Comparison of ENCODE assay signal across 8 cellular contexts in the genomic region with DNA sequence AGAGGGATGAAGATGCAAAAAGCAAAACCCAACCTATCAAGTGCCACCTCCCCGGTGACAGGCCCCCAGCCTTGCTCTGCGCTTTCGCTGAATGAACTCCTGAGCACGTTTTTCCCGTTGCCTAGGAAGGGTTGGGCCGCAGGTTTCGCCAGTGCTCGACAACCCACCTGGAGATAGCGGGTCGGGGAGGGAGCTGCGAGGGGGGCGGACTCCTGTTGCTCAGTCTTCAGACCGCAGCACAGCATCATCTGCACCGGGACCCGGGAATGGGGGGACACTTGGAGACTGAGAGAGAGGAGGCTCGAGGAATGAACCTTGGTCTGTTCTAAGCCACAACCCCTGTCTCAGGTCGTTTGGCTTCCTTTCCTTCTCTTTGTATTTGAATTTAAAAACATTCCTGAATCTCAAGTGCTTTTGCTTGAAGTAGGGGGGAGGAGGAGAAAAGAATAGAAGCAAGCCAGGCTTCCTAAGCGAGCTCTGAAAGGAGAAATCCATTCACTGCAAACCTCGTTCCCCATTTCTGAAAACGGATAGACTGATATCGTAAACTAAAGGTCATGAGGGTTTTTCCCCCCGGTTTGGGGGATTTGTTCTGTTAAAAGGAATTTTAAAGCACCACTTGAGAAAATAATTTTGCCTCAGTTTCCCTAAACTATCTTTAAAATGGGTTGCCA. TPM values are rescaled to one million over a fixed set of nuclear protein-coding genes. Genes with fewer than 3 reads are reported as not detected.
A peak's percentile ranks its signal among the peaks of the same experiment; 100 is the strongest.
DNase-seq lines count a peak whose midpoint lies in the region; ATAC-seq and TF ChIP-seq lines count a peak whose summit lies in the region.

No MANE protein-coding gene starts in this region.

- intact Hi-C loops in Panc1 (cut with micrococcal nuclease; ENCODE audit: unreplicated experiment): no loop called here

- BruUV-seq in Panc1 (replicated peaks; lab: Mats Ljungman, UMichigan): no TSS peak

- TF ChIP-seq CTCF in Panc1 (IDR thresholded peaks at IDR 0.05): no peak
- TF ChIP-seq CTCF in cardiac fibroblast (IDR thresholded peaks at IDR 0.05; ENCODE audit: low read depth, low read length): no peak

- H3K36me3 Mint-ChIP-seq in memory B cell: peaks cover 2% of the 10 kb centered on the region
- H3K36me3 Mint-ChIP-seq in stimulated activated naive CD8-positive, alpha-beta T cell treated with anti-CD3 and anti-CD28 coated beads, Interleukin-15, Interleukin-2, amounts not matched to agents 100 ng/mL and 50 ng/mL, for 24 hours (ENCODE audit: low read depth): no peaks in the 10 kb centered on the region

- DNase-seq in EH (ENCODE audit: low read depth) (peak; percentile 13), Panc1 (ENCODE audit: low read depth, low spot score) (no peak), cardiac fibroblast (ENCODE audit: low read depth in 2 of 2) (peak; percentile 10 to 14), memory B cell (ENCODE audit: low spot score in 2 of 2) (no peak), SIG-M5 (lab: John Stamatoyannopoulos, UW) (no peak)

- peaks cover 21% of the 10 kb centered on the region for H3K27me3 ChIP-seq in Panc1 (ENCODE audit: control insufficient read depth, insufficient read depth, low read length)

- peaks cover 21% of the 10 kb centered on the region for H3K27me3 Mint-ChIP-seq in memory B cell
- H3K27me3 Mint-ChIP-seq in stimulated activated naive CD8-positive, alpha-beta T cell treated with anti-CD3 and anti-CD28 coated beads, Interleukin-15, Interleukin-2, amounts not matched to agents 100 ng/mL and 50 ng/mL, for 24 hours: peaks cover 10% of the 10 kb centered on the region

- H3K4me3 Mint-ChIP-seq in memory B cell: peak overlapping the region; percentile 33
- H3K4me3 Mint-ChIP-seq in stimulated activated naive CD8-positive, alpha-beta T cell treated with anti-CD3 and anti-CD28 coated beads, Interleukin-15, Interleukin-2, amounts not matched to agents 100 ng/mL and 50 ng/mL, for 24 hours: peak overlapping the region; percentile 70

- ATAC-seq in Panc1: peak; percentile 40
- ATAC-seq in memory B cell (ENCODE audit: low read depth): no peak
- no peak for ATAC-seq in HG03139 (IDR thresholded peaks at IDR 0.05; ENCODE audit: unreplicated experiment)
- no peak for ATAC-seq in GM21360 (IDR thresholded peaks at IDR 0.05; ENCODE audit: unreplicated experiment)

- in situ Hi-C loops in Panc1 (cut with HindIII; ENCODE audit: low pct_unique_long_range_greater_than_20kb, low sequenced_read_pairs): no loop called here

- no peaks in the 10 kb centered on the region for H3K36me3 ChIP-seq in Panc1 (ENCODE audit: control insufficient read depth, insufficient read depth, low read length)

- H3K4me1 Mint-ChIP-seq in memory B cell: peaks cover 16% of the 10 kb centered on the region
- H3K4me1 Mint-ChIP-seq in stimulated activated naive CD8-positive, alpha-beta T cell treated with anti-CD3 and anti-CD28 coated beads, Interleukin-15, Interleukin-2, amounts not matched to agents 100 ng/mL and 50 ng/mL, for 24 hours (ENCODE audit: low read depth): peaks cover 32% of the 10 kb centered on the region

- POLR2A ChIA-PET in Panc1 (lab: Charles Lee): no interaction called here

- H3K4me3 ChIP-seq in Panc1 (ENCODE audit: low read depth in 2 of 2, low read length in 2 of 2) (peak overlapping the region; percentile 53 to 59), cardiac fibroblast (replicated peaks in 1 of 2; ENCODE audit: low read depth in 2 of 2, low read length in 2 of 2) (peak overlapping the region; percentile 68 to 86)

- peaks cover 6% of the 10 kb centered on the region for H3K4me1 ChIP-seq in Panc1 (ENCODE audit: control insufficient read depth, insufficient read depth, low read length)

- H3K27ac ChIP-seq in Panc1 (ENCODE audit: low read length): no peak overlapping the region

- CTCF ChIA-PET in Panc1 (lab: Charles Lee): no interaction called here

- no peak overlapping the region for H3K27ac Mint-ChIP-seq in memory B cell
- no peak overlapping the region for H3K27ac Mint-ChIP-seq in stimulated activated naive CD8-positive, alpha-beta T cell treated with anti-CD3 and anti-CD28 coated beads, Interleukin-15, Interleukin-2, amounts not matched to agents 100 ng/mL and 50 ng/mL, for 24 hours

- H3K9me3 ChIP-seq in Panc1 (ENCODE audit: control insufficient read depth, insufficient read depth, low read depth, low read length): no peaks in the 10 kb centered on the region

- H3K9me3 Mint-ChIP-seq in memory B cell: peaks cover 2% of the 10 kb centered on the region
- H3K9me3 Mint-ChIP-seq in stimulated activated naive CD8-positive, alpha-beta T cell treated with anti-CD3 and anti-CD28 coated beads, Interleukin-15, Interleukin-2, amounts not matched to agents 100 ng/mL and 50 ng/mL, for 24 hours: no peaks in the 10 kb centered on the region

RNA-seq across cellular contexts. Expression of gene AK5, which starts 1.2 kb away (rescaled TPM):
- total RNA-seq in Panc1 (2021; ENCODE audit: unreplicated experiment): 3.0 TPM
- 3.1 TPM for polyA plus RNA-seq in Panc1 (2012; ENCODE audit: insufficient read length)

Comparison
In these comparisons a context has a peak if more than half of its experiments do, and no peak if none do; other contexts are left out.
1. DNase-seq: peak in EH (single experiment) and cardiac fibroblast (2 of 2); none in Panc1 (single experiment), memory B cell (0 of 2) and SIG-M5 (single experiment).